In genomic region chr15:72554471-72555425, GRCh38 we compare ENCODE assay signal across 11 cellular contexts.
A peak's percentile ranks its signal among the peaks of the same experiment; 100 is the strongest.
DNase-seq lines count a peak whose midpoint lies in the region; ATAC-seq and TF ChIP-seq lines count a peak whose summit lies in the region.
"Had no signal": no experiment of that assay in that cellular context is flagged by ENCODE, and none has a peak within 500 bp of the region (broad histone marks: within the 10 kb centered on the region; RNA-seq: fewer than 3 reads in every experiment).

No MANE protein-coding gene starts in this region.

- H3K27ac ChIP-seq in SK-N-SH (ENCODE audit: low read depth in 2 of 2, low read length in 1 of 2) (no peak overlapping the region), substantia nigra (ENCODE audit: low read depth, low read length, poor library complexity, severe bottlenecking) (no peak overlapping the region)
- H3K27ac ChIP-seq: pancreas, VCaP had no signal

- TF ChIP-seq EP300 in SK-N-SH (IDR thresholded peaks at IDR 0.05; ENCODE audit: borderline replicate concordance in 1 of 2, low read depth in 1 of 2, low read length in 1 of 2): no peak

- POLR2A ChIA-PET in SK-N-SH (lab: Yijun Ruan, JAX): no interaction called here

- CTCF ChIA-PET in activated naive CD4-positive, alpha-beta T cell treated with anti-CD3 and anti-CD28 coated beads for 36 hours (lab: Charles Lee): interaction anchor here (0.6 kb wide), 1 partner anchor 125 kb away, joined by 4 read pairs; no protein-coding TSS in a partner anchor
- CTCF ChIA-PET in SK-N-SH (lab: Yijun Ruan, JAX): no interaction called here

- H3K9me3 Mint-ChIP-seq in activated naive CD4-positive, alpha-beta T cell treated with anti-CD3 and anti-CD28 coated beads for 36 hours: no peaks in the 10 kb centered on the region
- H3K9me3 Mint-ChIP-seq in stimulated activated naive CD8-positive, alpha-beta T cell treated with anti-CD3 and anti-CD28 coated beads, Interleukin-15, amount 100 ng/mL, for 72 hours: no peaks in the 10 kb centered on the region

- peaks cover 30% of the 10 kb centered on the region for H4K20me1 ChIP-seq in SK-N-SH (ENCODE audit: insufficient read depth)

- no peak overlapping the region for H3K4me3 ChIP-seq in SK-N-SH (ENCODE audit: low read depth in 2 of 2, low read length in 1 of 2)
- H3K4me3 ChIP-seq: pancreas had no signal

- no peaks in the 10 kb centered on the region for H3K9me2 ChIP-seq in SK-N-SH

- no peak overlapping the region for H3K9ac ChIP-seq in SK-N-SH

- peaks cover 0 to 4% of the 10 kb centered on the region in 2 experiments; a peak in 1 of 4 replicates for H3K4me1 ChIP-seq in SK-N-SH (ENCODE audit: control insufficient read depth in 1 of 2, insufficient read depth in 2 of 2, low read depth in 1 of 2, low read length in 1 of 2)
- H3K4me1 ChIP-seq: pancreas had no signal

- TF ChIP-seq RAD21 in SK-N-SH (IDR thresholded peaks at IDR 0.05; ENCODE audit: low read length): no peak

- peaks cover 13% of the 10 kb centered on the region for H3F3A ChIP-seq in SK-N-SH (replicated peaks; ENCODE audit: insufficient read depth)

- intact Hi-C loops in activated naive CD4-positive, alpha-beta T cell treated with anti-CD3 and anti-CD28 coated beads for 36 hours (cut with micrococcal nuclease): no loop called here

- H3K79me2 ChIP-seq in SK-N-SH (ENCODE audit: insufficient read depth): peaks cover 78% of the 10 kb centered on the region

- ATAC-seq in stimulated activated naive CD8-positive, alpha-beta T cell treated with anti-CD3 and anti-CD28 coated beads, Interleukin-15, amount 100 ng/mL, for 72 hours: peak; percentile 42

- H3K4me1 Mint-ChIP-seq in activated naive CD4-positive, alpha-beta T cell treated with anti-CD3 and anti-CD28 coated beads for 36 hours (ENCODE audit: low read depth): peaks cover 16% of the 10 kb centered on the region
- peaks cover 6% of the 10 kb centered on the region for H3K4me1 Mint-ChIP-seq in stimulated activated naive CD8-positive, alpha-beta T cell treated with anti-CD3 and anti-CD28 coated beads, Interleukin-15, amount 100 ng/mL, for 72 hours

- no peak for TF ChIP-seq CTCF in SK-N-SH (IDR thresholded peaks at IDR 0.05)

- DNase-seq in activated naive CD4-positive, alpha-beta T cell treated with Interleukin-2 at 50 U/mL for 16 hours: peak; percentile 53
- no peak for DNase-seq in activated naive CD4-positive, alpha-beta T cell (lab: John Stamatoyannopoulos, UW)
- peak; percentile 41 for DNase-seq in activated naive CD4-positive, alpha-beta T cell treated with anti-CD3 and anti-CD28 coated beads for 36 hours
- DNase-seq in iris pigment epithelial cell (ENCODE audit: low read depth): peak; percentile 93
- DNase-seq in stimulated activated naive CD8-positive, alpha-beta T cell treated with anti-CD3 and anti-CD28 coated beads, Interleukin-15, amount 100 ng/mL, for 72 hours: no peak
- no peak for DNase-seq in NCI-H2107 treated with DMSO at 0.1 percent for 48 hours (lab: John Stamatoyannopoulos, UW; ENCODE audit: unreplicated experiment)
- DNase-seq in SK-N-SH: no peak
- no peak for DNase-seq in substantia nigra (lab: John Stamatoyannopoulos, UW)
- DNase-seq: NCI-H2029, pancreas had no signal

- H2AFZ ChIP-seq in SK-N-SH (ENCODE audit: low read depth): no peak overlapping the region

- no peak overlapping the region for H3K4me3 Mint-ChIP-seq in activated naive CD4-positive, alpha-beta T cell treated with anti-CD3 and anti-CD28 coated beads for 36 hours
- no peak overlapping the region for H3K4me3 Mint-ChIP-seq in stimulated activated naive CD8-positive, alpha-beta T cell treated with anti-CD3 and anti-CD28 coated beads, Interleukin-15, amount 100 ng/mL, for 72 hours

- H3K4me2 ChIP-seq in SK-N-SH: no peak overlapping the region

- H3K27me3 ChIP-seq in SK-N-SH (ENCODE audit: insufficient read depth): no peaks in the 10 kb centered on the region
- H3K27me3 ChIP-seq: pancreas had no signal

- no peaks in the 10 kb centered on the region for H3K27me3 Mint-ChIP-seq in activated naive CD4-positive, alpha-beta T cell treated with anti-CD3 and anti-CD28 coated beads for 36 hours (ENCODE audit: low read depth)
- no peaks in the 10 kb centered on the region for H3K27me3 Mint-ChIP-seq in stimulated activated naive CD8-positive, alpha-beta T cell treated with anti-CD3 and anti-CD28 coated beads, Interleukin-15, amount 100 ng/mL, for 72 hours

- H3K36me3 ChIP-seq in SK-N-SH (replicated peaks in 1 of 2; ENCODE audit: control insufficient read depth in 1 of 2, insufficient read depth in 2 of 2, low read length in 1 of 2): peaks cover 10 to 24% of the 10 kb centered on the region in 2 experiments
- H3K36me3 ChIP-seq: pancreas had no signal

- H3K9me3 ChIP-seq in SK-N-SH: no peaks in the 10 kb centered on the region
- H3K9me3 ChIP-seq: pancreas had no signal

- peaks cover 25% of the 10 kb centered on the region for H3K36me3 Mint-ChIP-seq in activated naive CD4-positive, alpha-beta T cell treated with anti-CD3 and anti-CD28 coated beads for 36 hours (ENCODE audit: low read depth)

- WGBS in SK-N-SH (ENCODE audit: low lambda C conversion rate): 90% methylated on average over 8 of the region's 8 CpGs

- no peak overlapping the region for H3K27ac Mint-ChIP-seq in activated naive CD4-positive, alpha-beta T cell treated with anti-CD3 and anti-CD28 coated beads for 36 hours
- peak overlapping the region in 1 of 2 donors; percentile 66 for H3K27ac Mint-ChIP-seq in stimulated activated naive CD8-positive, alpha-beta T cell treated with anti-CD3 and anti-CD28 coated beads, Interleukin-15, amount 100 ng/mL, for 72 hours

TF ChIP-seq in SK-N-SH, 30 proteins besides CTCF, POLR2A, EP300 and RAD21:
- TF ChIP-seq SMC3 (IDR thresholded peaks at IDR 0.05; ENCODE audit: low read depth, low read length) (no peak), FOSL2 (IDR thresholded peaks at IDR 0.05; ENCODE audit: borderline replicate concordance, low read depth) (no peak), USF1 (IDR thresholded peaks at IDR 0.05; ENCODE audit: borderline replicate concordance, low read depth) (no peak), JUND (IDR thresholded peaks at IDR 0.05) (no peak), USF2 (IDR thresholded peaks at IDR 0.05; ENCODE audit: borderline replicate concordance, low read depth, low read length) (no peak), POLR2AphosphoS5 (IDR thresholded peaks at IDR 0.05; ENCODE audit: low read depth, low read length) (no peak), TAF1 (IDR thresholded peaks at IDR 0.05; ENCODE audit: borderline replicate concordance, low read depth, low read length) (no peak), GABPA (IDR thresholded peaks at IDR 0.05; ENCODE audit: low read depth) (no peak), REST (IDR thresholded peaks at IDR 0.05; ENCODE audit: low read depth, low read length) (no peak), FOXM1 (IDR thresholded peaks at IDR 0.05; ENCODE audit: low read depth) (no peak)

Comparison
In these comparisons a context has a peak if more than half of its experiments do, and no peak if none do; other contexts are left out.
1. DNase-seq: peak in activated naive CD4-positive, alpha-beta T cell treated with Interleukin-2 at 50 U/mL for 16 hours (single experiment), activated naive CD4-positive, alpha-beta T cell treated with anti-CD3 and anti-CD28 coated beads for 36 hours (single experiment) and iris pigment epithelial cell (single experiment); none in activated naive CD4-positive, alpha-beta T cell (0 of 4), stimulated activated naive CD8-positive, alpha-beta T cell treated with anti-CD3 and anti-CD28 coated beads, Interleukin-15, amount 100 ng/mL, for 72 hours (0 of 2), NCI-H2107 treated with DMSO at 0.1 percent for 48 hours (single experiment), SK-N-SH (single experiment) and substantia nigra (0 of 49).